ENCODE assay signal across 14 cellular contexts in genomic region chr11:104731890-104732289, GRCh38.
DNase-seq lines count a peak whose midpoint lies in the region; ATAC-seq, FAIRE-seq and TF ChIP-seq lines count a peak whose summit lies in the region.
"Had no signal": no experiment of that assay in that cellular context is flagged by ENCODE, and none has a peak within 500 bp of the region (broad histone marks: within the 10 kb centered on the region; RNA-seq: fewer than 3 reads in every experiment).

No MANE protein-coding gene starts in this region.

- no peak overlapping the region for H3K27ac ChIP-seq in DND-41 (ENCODE audit: low read length)
- no peak overlapping the region for H3K27ac ChIP-seq in small intestine (ENCODE audit: low read depth in 1 of 2, low read length in 1 of 2)
- H3K27ac ChIP-seq: A549 had no signal

- H3K9me3 ChIP-seq in DND-41 (ENCODE audit: insufficient read depth, low read length, severe bottlenecking) (no peaks in the 10 kb centered on the region), small intestine (ENCODE audit: control insufficient read depth, low read depth) (no peaks in the 10 kb centered on the region)
- H3K9me3 ChIP-seq: A549 had no signal

- POLR2A ChIA-PET in activated CD4-positive, alpha-beta memory T cell treated with anti-CD3 and anti-CD28 coated beads, Interleukin-2, amount 10 ng/mL, durations not matched to agents 7 days and 5 days (lab: Charles Lee), result interaction anchor here (1.3 kb wide), 1 partner anchor 26 kb away, joined by 8 read pairs; no protein-coding TSS in a partner anchor

- H3K4me1 Mint-ChIP-seq in activated CD8-positive, alpha-beta memory T cell treated with anti-CD3 and anti-CD28 coated beads, Interleukin-2, amount 10 ng/mL, durations not matched to agents 7 days and 5 days, result peaks cover 28% of the 10 kb centered on the region
- H3K4me1 Mint-ChIP-seq in activated CD4-positive, alpha-beta memory T cell treated with anti-CD3 and anti-CD28 coated beads, Interleukin-2, amount 10 ng/mL, durations not matched to agents 7 days and 5 days, result peaks cover 23% of the 10 kb centered on the region

- H3K9ac ChIP-seq in DND-41 (ENCODE audit: low read depth, low read length), result no peak overlapping the region

- DNase-seq in activated CD8-positive, alpha-beta memory T cell treated with anti-CD3 and anti-CD28 coated beads, Interleukin-2, amount 10 ng/mL, durations not matched to agents 7 days and 5 days, result peak; percentile 80
- no peak for DNase-seq in activated CD8-positive, alpha-beta memory T cell treated with anti-CD3 and anti-CD28 coated beads, Interleukin-2, amount 50 U/mL, for 48 hours
- DNase-seq in DND-41 (no peak), small intestine (peak; percentile 2), NCI-H2227 (lab: John Stamatoyannopoulos, UW; ENCODE audit: unreplicated experiment) (no peak), globus pallidus (ENCODE audit: low spot score) (no peak)
- peak; percentile 47 for DNase-seq in activated CD4-positive, alpha-beta memory T cell treated with anti-CD3 and anti-CD28 coated beads, Interleukin-2, amount 10 ng/mL, durations not matched to agents 7 days and 5 days
- DNase-seq: HFFc6, KBM-7, NCI-H1048, NCI-H510A had no signal

- no peak for TF ChIP-seq CTCF in DND-41 (IDR thresholded peaks at IDR 0.05; ENCODE audit: borderline replicate concordance, extremely low read depth, low read length, poor library complexity, severe bottlenecking)

- peaks cover 3% of the 10 kb centered on the region for H3K9me3 Mint-ChIP-seq in activated CD8-positive, alpha-beta memory T cell treated with anti-CD3 and anti-CD28 coated beads, Interleukin-2, amount 10 ng/mL, durations not matched to agents 7 days and 5 days (ENCODE audit: low read depth)
- peaks cover 2% of the 10 kb centered on the region for H3K9me3 Mint-ChIP-seq in activated CD4-positive, alpha-beta memory T cell treated with anti-CD3 and anti-CD28 coated beads, Interleukin-2, amount 10 ng/mL, durations not matched to agents 7 days and 5 days
- H3K9me3 Mint-ChIP-seq: CD14-positive monocyte, HFFc6 had no signal

- peak; percentile 92 for ATAC-seq in activated CD8-positive, alpha-beta memory T cell treated with anti-CD3 and anti-CD28 coated beads, Interleukin-2, amount 10 ng/mL, durations not matched to agents 7 days and 5 days
- 0 out of 3 replicates have a peak, but pooled peaks have one; percentile 31 for ATAC-seq in DND-41 (ENCODE audit: insufficient read depth, low read depth)
- no peak for ATAC-seq in GM21390 (IDR thresholded peaks at IDR 0.05; ENCODE audit: unreplicated experiment)
- ATAC-seq: A549 had no signal

- FAIRE-seq in small intestine (lab: Jason Lieb, UNC), result no peak
- FAIRE-seq: A549 had no signal

- H3K27me3 ChIP-seq in DND-41 (ENCODE audit: insufficient read depth, low read length, poor library complexity) (no peaks in the 10 kb centered on the region), small intestine (ENCODE audit: control insufficient read depth in 2 of 2, insufficient read depth in 2 of 2, low read length in 2 of 2) (no peaks in the 10 kb centered on the region)

- 59 to 86% (median 74%) methylated on average over 1 of the region's 1 CpG for WGBS in small intestine, 3 donors

- peak overlapping the region; percentile 79 for H3K27ac Mint-ChIP-seq in activated CD8-positive, alpha-beta memory T cell treated with anti-CD3 and anti-CD28 coated beads, Interleukin-2, amount 10 ng/mL, durations not matched to agents 7 days and 5 days
- H3K27ac Mint-ChIP-seq in activated CD4-positive, alpha-beta memory T cell treated with anti-CD3 and anti-CD28 coated beads, Interleukin-2, amount 10 ng/mL, durations not matched to agents 7 days and 5 days, result peak overlapping the region; percentile 73
- H3K27ac Mint-ChIP-seq: CD14-positive monocyte, HFFc6 had no signal

- H3K36me3 ChIP-seq in DND-41 (ENCODE audit: insufficient read depth, low read length) (no peaks in the 10 kb centered on the region), small intestine (ENCODE audit: control insufficient read depth in 2 of 2, insufficient read depth in 2 of 2, low read length in 2 of 2) (no peaks in the 10 kb centered on the region)

- H3K79me2 ChIP-seq in DND-41 (ENCODE audit: insufficient read depth, low read length), result no peaks in the 10 kb centered on the region

- 0 out of 2 replicates have a peak overlapping the region, but pooled peaks have one; percentile 14 for H2AFZ ChIP-seq in DND-41 (ENCODE audit: low read depth, low read length)

- H3K4me3 ChIP-seq in DND-41 (ENCODE audit: low read depth in 1 of 2, low read length in 2 of 2) (no peak overlapping the region), small intestine (ENCODE audit: low read depth in 1 of 2, low read length in 2 of 2) (no peak overlapping the region)
- H3K4me3 ChIP-seq: A549 had no signal

- no peak overlapping the region for H3K4me2 ChIP-seq in DND-41 (ENCODE audit: insufficient read depth, low read length)
- H3K4me2 ChIP-seq: A549 had no signal

- peaks cover 26% of the 10 kb centered on the region for H3K36me3 Mint-ChIP-seq in activated CD8-positive, alpha-beta memory T cell treated with anti-CD3 and anti-CD28 coated beads, Interleukin-2, amount 10 ng/mL, durations not matched to agents 7 days and 5 days
- peaks cover 3% of the 10 kb centered on the region for H3K36me3 Mint-ChIP-seq in activated CD4-positive, alpha-beta memory T cell treated with anti-CD3 and anti-CD28 coated beads, Interleukin-2, amount 10 ng/mL, durations not matched to agents 7 days and 5 days (ENCODE audit: low read depth)
- H3K36me3 Mint-ChIP-seq: CD14-positive monocyte had no signal

- no peak overlapping the region for H3K4me3 Mint-ChIP-seq in activated CD8-positive, alpha-beta memory T cell treated with anti-CD3 and anti-CD28 coated beads, Interleukin-2, amount 10 ng/mL, durations not matched to agents 7 days and 5 days
- no peak overlapping the region for H3K4me3 Mint-ChIP-seq in activated CD4-positive, alpha-beta memory T cell treated with anti-CD3 and anti-CD28 coated beads, Interleukin-2, amount 10 ng/mL, durations not matched to agents 7 days and 5 days
- H3K4me3 Mint-ChIP-seq: CD14-positive monocyte, HFFc6 had no signal

- H3K4me1 ChIP-seq in DND-41 (ENCODE audit: insufficient read depth, low read length) (peaks cover 24% of the 10 kb centered on the region), small intestine (ENCODE audit: control insufficient read depth in 2 of 2, insufficient read depth in 1 of 2, low read depth in 1 of 2, low read length in 1 of 2) (no peaks in the 10 kb centered on the region)
- H3K4me1 ChIP-seq: A549 had no signal

- CTCF ChIA-PET in activated CD8-positive, alpha-beta memory T cell treated with anti-CD3 and anti-CD28 coated beads, Interleukin-2, amount 10 ng/mL, durations not matched to agents 7 days and 5 days (lab: Charles Lee), result no interaction called here
- CTCF ChIA-PET in activated CD4-positive, alpha-beta memory T cell treated with anti-CD3 and anti-CD28 coated beads, Interleukin-2, amount 10 ng/mL, durations not matched to agents 7 days and 5 days (lab: Charles Lee), result interaction anchor here (1.6 kb wide), 1 partner anchor 18 kb away, joined by 3 read pairs; no protein-coding TSS in a partner anchor

- no peaks in the 10 kb centered on the region for H4K20me1 ChIP-seq in DND-41 (ENCODE audit: insufficient read depth, low read length)

- no peaks in the 10 kb centered on the region for H3K27me3 Mint-ChIP-seq in activated CD8-positive, alpha-beta memory T cell treated with anti-CD3 and anti-CD28 coated beads, Interleukin-2, amount 10 ng/mL, durations not matched to agents 7 days and 5 days
- no peaks in the 10 kb centered on the region for H3K27me3 Mint-ChIP-seq in activated CD4-positive, alpha-beta memory T cell treated with anti-CD3 and anti-CD28 coated beads, Interleukin-2, amount 10 ng/mL, durations not matched to agents 7 days and 5 days

Comparison
In these comparisons a context has a peak if more than half of its experiments do, and no peak if none do; other contexts are left out.
1. DNase-seq: peak in activated CD8-positive, alpha-beta memory T cell treated with anti-CD3 and anti-CD28 coated beads, Interleukin-2, amount 10 ng/mL, durations not matched to agents 7 days and 5 days (single experiment), activated CD4-positive, alpha-beta memory T cell treated with anti-CD3 and anti-CD28 coated beads, Interleukin-2, amount 10 ng/mL, durations not matched to agents 7 days and 5 days (single experiment) and small intestine (single experiment); none in activated CD8-positive, alpha-beta memory T cell treated with anti-CD3 and anti-CD28 coated beads, Interleukin-2, amount 50 U/mL, for 48 hours (single experiment), DND-41 (single experiment), NCI-H2227 (single experiment) and globus pallidus (single experiment).